In the genomic region with DNA sequence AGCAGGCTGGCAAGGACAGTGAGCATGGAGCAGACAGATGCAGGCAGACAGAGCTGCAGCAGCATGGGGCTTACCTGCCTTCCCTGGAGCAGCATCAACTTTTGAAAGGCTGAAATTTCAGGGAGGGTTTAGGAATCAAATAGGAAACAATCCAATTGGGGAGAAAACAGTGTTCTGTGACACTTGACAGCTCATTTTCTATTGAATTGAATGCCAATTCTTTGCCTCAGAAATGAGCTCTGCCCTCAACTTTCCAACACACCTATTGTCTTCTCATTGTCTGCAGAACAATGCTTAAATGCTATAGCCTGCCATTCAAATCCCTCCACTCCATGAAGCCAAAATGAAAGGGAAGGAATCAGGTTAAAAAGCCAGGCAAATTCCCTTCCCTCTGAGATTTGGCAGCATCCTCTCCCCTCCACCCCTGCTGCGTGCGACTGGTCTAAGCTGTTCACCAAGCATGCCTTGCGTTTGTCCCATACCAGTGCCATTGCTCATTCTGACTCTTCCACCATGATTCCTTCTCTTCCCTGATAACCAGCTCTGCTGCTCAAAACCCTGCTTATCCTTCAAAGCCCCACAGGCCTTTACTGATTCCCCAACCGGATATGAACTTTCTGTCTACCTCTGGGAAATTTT, we compare ENCODE assay signal across 12 cellular contexts. TPM values are rescaled to one million over a fixed set of nuclear protein-coding genes. Genes with fewer than 3 reads are reported as not detected.
DNase-seq lines count a peak whose midpoint lies in the region; ATAC-seq and TF ChIP-seq lines count a peak whose summit lies in the region.
"Had no signal": no experiment of that assay in that cellular context is flagged by ENCODE, and none has a peak within 500 bp of the region (broad histone marks: within the 10 kb centered on the region; RNA-seq: fewer than 3 reads in every experiment).

No MANE protein-coding gene starts in this region.

- peaks cover 29 to 32% of the 10 kb centered on the region in 2 donors for H3K4me1 Mint-ChIP-seq in natural killer cell treated with Interleukin-12 subunit alpha and Interleukin-12 subunit beta and Interleukin-15 and Interleukin-18, amount 100 ng/mL, for 72 hours (ENCODE audit: low read depth in 2 of 2)

- intact Hi-C loops in adrenal gland (cut with DNase I) = no loop called here

- no peak for ATAC-seq in natural killer cell treated with Interleukin-12 subunit alpha and Interleukin-12 subunit beta and Interleukin-15 and Interleukin-18, amount 100 ng/mL, for 72 hours

- TF ChIP-seq CTCF in adrenal gland (IDR thresholded peaks at IDR 0.05) = no peak

- H3K4me1 ChIP-seq in adrenal gland (replicated peaks in 1 of 2) = peaks cover 0 to 7% of the 10 kb centered on the region in 2 donors

- H3K27me3 Mint-ChIP-seq in natural killer cell treated with Interleukin-12 subunit alpha and Interleukin-12 subunit beta and Interleukin-15 and Interleukin-18, amount 100 ng/mL, for 72 hours = peaks cover 0 to 11% of the 10 kb centered on the region in 2 donors

- TF ChIP-seq POLR2A in adrenal gland (IDR thresholded peaks at IDR 0.05) = no peak

- H3K27me3 ChIP-seq in adrenal gland = no peaks in the 10 kb centered on the region
- H3K27me3 ChIP-seq: esophagus muscularis mucosa, neutrophil had no signal

- H3K9me3 Mint-ChIP-seq in natural killer cell treated with Interleukin-12 subunit alpha and Interleukin-12 subunit beta and Interleukin-15 and Interleukin-18, amount 100 ng/mL, for 72 hours = no peaks in the 10 kb centered on the region

- WGBS in adrenal gland, 4 donors = 86 to 94% (median 91%) methylated on average over 4 of the region's 4 CpGs

- peak overlapping the region; percentile 20 for H3K4me3 Mint-ChIP-seq in natural killer cell treated with Interleukin-12 subunit alpha and Interleukin-12 subunit beta and Interleukin-15 and Interleukin-18, amount 100 ng/mL, for 72 hours

- no peak overlapping the region for H3K27ac Mint-ChIP-seq in natural killer cell treated with Interleukin-12 subunit alpha and Interleukin-12 subunit beta and Interleukin-15 and Interleukin-18, amount 100 ng/mL, for 72 hours

- H3K4me3 ChIP-seq in adrenal gland = no peak overlapping the region
- H3K4me3 ChIP-seq: esophagus muscularis mucosa had no signal

- H3K36me3 ChIP-seq in adrenal gland (replicated peaks in 1 of 2) = no peaks in the 10 kb centered on the region
- H3K36me3 ChIP-seq: esophagus muscularis mucosa, neutrophil had no signal

- H3K36me3 Mint-ChIP-seq in natural killer cell treated with Interleukin-12 subunit alpha and Interleukin-12 subunit beta and Interleukin-15 and Interleukin-18, amount 100 ng/mL, for 72 hours = no peaks in the 10 kb centered on the region

- no peaks in the 10 kb centered on the region for H3K9me3 ChIP-seq in adrenal gland (replicated peaks in 1 of 3)
- H3K9me3 ChIP-seq: esophagus muscularis mucosa, neutrophil had no signal

- no peak overlapping the region for H3K27ac ChIP-seq in adrenal gland
- H3K27ac ChIP-seq: esophagus muscularis mucosa, neutrophil had no signal

- peak; percentile 67 for DNase-seq in ELF-1 (ENCODE audit: low read depth, low spot score)
- peak; percentile 91 for DNase-seq in HS-27A (ENCODE audit: low read depth)
- peak; percentile 24 for DNase-seq in cerebellar cortex (ENCODE audit: low spot score)
- DNase-seq in natural killer cell treated with Interleukin-12 subunit alpha and Interleukin-12 subunit beta and Interleukin-15 and Interleukin-18, amount 100 ng/mL, for 72 hours (ENCODE audit: low spot score) = no peak
- DNase-seq in adrenal gland = no peak
- no peak for DNase-seq in NK-92 (lab: John Stamatoyannopoulos, UW; ENCODE audit: unreplicated experiment)
- no peak for DNase-seq in central memory CD4-positive, alpha-beta T cell
- no peak for DNase-seq in medulla oblongata (ENCODE audit: extremely low spot score)
- DNase-seq: NCI-H1930; stimulated activated CD8-positive, alpha-beta memory T cell treated with anti-CD3 and anti-CD28 coated beads, Interleukin-4, amount 100 ng/mL, for 48 hours had no signal

RNA-seq across cellular contexts. Expression of a gene that starts 32.3 kb away (rescaled TPM):
- total RNA-seq in natural killer cell treated with Interleukin-12 subunit alpha and Interleukin-12 subunit beta and Interleukin-15 and Interleukin-18, amount 100 ng/mL, for 72 hours = 10 to 100 TPM; 44.6 to 47.3 TPM
- 10 to 100 TPM; 28.1 to 57.5 (median 35.5) TPM for total RNA-seq in adrenal gland
- 10 to 100 TPM; 13.7 to 37.0 (median 15.4) TPM for polyA plus RNA-seq in adrenal gland

RNA-seq across cellular contexts. Expression of a gene that starts 58.9 kb away (rescaled TPM):
- total RNA-seq in natural killer cell treated with Interleukin-12 subunit alpha and Interleukin-12 subunit beta and Interleukin-15 and Interleukin-18, amount 100 ng/mL, for 72 hours = not detected
- under 1 TPM in 1 of 8 donors, not detected in 7; 0.17 TPM for total RNA-seq in adrenal gland
- under 1 TPM in 2 of 3 donors, not detected in 1; 0.07 to 0.16 TPM for polyA plus RNA-seq in adrenal gland
- total RNA-seq: esophagus muscularis mucosa had no signal

Comparison
In these comparisons a context has a peak if more than half of its experiments do, and no peak if none do; other contexts are left out.
1. DNase-seq: peak in ELF-1 (single experiment), HS-27A (single experiment) and cerebellar cortex (single experiment); none in natural killer cell treated with Interleukin-12 subunit alpha and Interleukin-12 subunit beta and Interleukin-15 and Interleukin-18, amount 100 ng/mL, for 72 hours (single experiment), adrenal gland (0 of 7), NK-92 (single experiment), central memory CD4-positive, alpha-beta T cell (single experiment) and medulla oblongata (single experiment).